In the genomic region with DNA sequence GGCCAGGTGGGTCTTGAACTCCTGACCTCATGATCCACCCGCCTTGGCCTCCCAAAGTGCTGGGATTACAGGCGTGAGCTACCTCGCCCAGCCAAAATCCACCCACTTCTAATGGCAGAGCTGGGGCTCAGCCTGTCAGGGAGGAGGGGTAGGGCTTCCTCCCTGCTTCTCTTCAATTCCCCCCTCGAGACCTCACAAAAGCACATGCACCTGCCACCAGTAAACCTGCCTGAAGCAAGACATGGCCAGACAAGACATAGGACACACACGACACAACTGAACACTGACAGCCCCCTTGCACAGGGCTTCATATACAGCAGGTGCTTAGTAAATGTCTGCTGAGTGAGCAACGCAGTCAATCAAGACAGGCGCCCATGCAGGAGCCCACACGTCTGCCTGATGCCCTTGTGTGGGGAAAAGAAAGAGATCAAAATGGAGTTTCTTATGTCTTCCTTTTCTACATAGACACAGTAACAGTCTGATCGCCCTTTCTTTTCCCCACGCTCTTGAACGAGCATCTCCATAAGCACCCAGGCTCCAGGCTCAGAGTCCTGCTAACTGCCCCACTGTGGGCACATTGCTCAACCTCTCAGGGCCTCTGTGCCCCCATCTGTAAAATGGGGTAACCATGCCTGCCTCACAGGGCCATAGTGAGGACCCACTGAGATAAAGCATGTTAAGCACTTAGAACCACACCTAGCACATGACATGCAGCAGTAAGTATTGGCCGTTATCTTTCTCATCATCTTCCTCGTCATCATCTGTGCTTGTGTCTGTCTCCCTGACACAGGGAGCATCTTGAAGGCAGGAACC, we compare ENCODE assay signal across 18 cellular contexts.
"Had no signal": no experiment of that assay in that cellular context is flagged by ENCODE, and none has a peak within 500 bp of the region (broad histone marks: within the 10 kb centered on the region; RNA-seq: fewer than 3 reads in every experiment).

No MANE protein-coding gene starts in this region.

- H3K27ac ChIP-seq: psoas muscle, suprapubic skin, upper lobe of left lung had no signal

- H3K27ac Mint-ChIP-seq: activated naive CD4-positive, alpha-beta T cell treated with anti-CD3 and anti-CD28 coated beads for 36 hours; activated T-helper 17 cell treated with anti-CD3 and anti-CD28 coated beads, Interleukin-2, amount 50 U/mL, for 72 hours; endodermal cell; natural killer cell had no signal

- H3K36me3 ChIP-seq: suprapubic skin, upper lobe of left lung had no signal

- FAIRE-seq: TTC549 had no signal

- H3K4me3 Mint-ChIP-seq: activated naive CD4-positive, alpha-beta T cell treated with anti-CD3 and anti-CD28 coated beads for 36 hours; activated T-helper 17 cell treated with anti-CD3 and anti-CD28 coated beads, Interleukin-2, amount 50 U/mL, for 72 hours; central memory CD8-positive, alpha-beta T cell; endodermal cell; natural killer cell had no signal

- H3K27me3 ChIP-seq: suprapubic skin, upper lobe of left lung had no signal

- DNase-seq: activated CD4-positive, alpha-beta T cell treated with anti-CD3 and anti-CD28 coated beads, Interleukin-2, amount 50 U/mL, for 1 hour; activated CD4-positive, CD25-positive, alpha-beta regulatory T cell; activated naive CD4-positive, alpha-beta T cell treated with anti-CD3 and anti-CD28 coated beads for 36 hours; activated T-cell treated with anti-CD3 and anti-CD28 coated beads for 4 hours; endodermal cell; left colon; natural killer cell; psoas muscle; stimulated activated CD4-positive, alpha-beta T cell treated with anti-CD3 and anti-CD28 coated beads, Interleukin-12 subunit alpha, Interleukin-12 subunit beta, amount 100 ng/mL, for 4 hours; stimulated activated naive CD4-positive, alpha-beta T cell treated with Interleukin-2 at 50 U/mL for 16 hours; T-helper 2 cell; upper lobe of left lung had no signal

- H3K36me3 Mint-ChIP-seq: natural killer cell had no signal

- ATAC-seq: activated T-helper 17 cell treated with anti-CD3 and anti-CD28 coated beads, Interleukin-2, amount 50 U/mL, for 72 hours; left colon; natural killer cell; psoas muscle; sciatic nerve had no signal

- H3K4me1 Mint-ChIP-seq: activated T-helper 17 cell treated with anti-CD3 and anti-CD28 coated beads, Interleukin-2, amount 50 U/mL, for 72 hours; central memory CD8-positive, alpha-beta T cell; natural killer cell had no signal

- H3K4me1 ChIP-seq: psoas muscle had no signal

- H3K9me3 ChIP-seq: psoas muscle, suprapubic skin, upper lobe of left lung had no signal

- H3K4me3 ChIP-seq: lung, psoas muscle, suprapubic skin, upper lobe of left lung had no signal

- H3K9me3 Mint-ChIP-seq: activated naive CD4-positive, alpha-beta T cell treated with anti-CD3 and anti-CD28 coated beads for 36 hours; activated T-helper 17 cell treated with anti-CD3 and anti-CD28 coated beads, Interleukin-2, amount 50 U/mL, for 72 hours; central memory CD8-positive, alpha-beta T cell; endodermal cell; natural killer cell had no signal
